ENCODE assay signal across 1 cellular context in genomic region chr1:10472220-10473144, GRCh38.
TF ChIP-seq lines count a peak whose summit lies in the region.

A gene with protein sequence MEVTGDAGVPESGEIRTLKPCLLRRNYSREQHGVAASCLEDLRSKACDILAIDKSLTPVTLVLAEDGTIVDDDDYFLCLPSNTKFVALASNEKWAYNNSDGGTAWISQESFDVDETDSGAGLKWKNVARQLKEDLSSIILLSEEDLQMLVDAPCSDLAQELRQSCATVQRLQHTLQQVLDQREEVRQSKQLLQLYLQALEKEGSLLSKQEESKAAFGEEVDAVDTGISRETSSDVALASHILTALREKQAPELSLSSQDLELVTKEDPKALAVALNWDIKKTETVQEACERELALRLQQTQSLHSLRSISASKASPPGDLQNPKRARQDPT (minus strand): TSS chr1:10472529. CDS start chr1:10472458, 71 bp downstream.

TF ChIP-seq in HEK293, 187 proteins besides CTCF, POLR2A, EP300 and RAD21 (continued from another document):
- no peak for TF ChIP-seq ZNF211 (tag by site-specific recombination; IDR thresholded peaks at IDR 0.05; ENCODE audit: low read depth)
- TF ChIP-seq ZNF426 (tag by site-specific recombination; IDR thresholded peaks at IDR 0.05) = no peak
- peak; percentile 70; the same call in 1 of the 2 replicates for TF ChIP-seq EGR2 (tag by site-specific recombination; IDR thresholded peaks at IDR 0.05; ENCODE audit: low read depth)
- no peak for TF ChIP-seq ZNF169 (tag by site-specific recombination; IDR thresholded peaks at IDR 0.05)
- TF ChIP-seq ZNF707 (tag by site-specific recombination; IDR thresholded peaks at IDR 0.05) = no peak
- no peak for TF ChIP-seq HOXA7 (CRISPR knock-in tag; IDR thresholded peaks at IDR 0.05; ENCODE audit: borderline replicate concordance)
- TF ChIP-seq YY2 (tag by site-specific recombination; IDR thresholded peaks at IDR 0.05) = peak; percentile 77
- TF ChIP-seq ZNF677 (tag by site-specific recombination; IDR thresholded peaks at IDR 0.05) = no peak
- TF ChIP-seq ZNF26 (tag by site-specific recombination; IDR thresholded peaks at IDR 0.05) = no peak
- peak; percentile 76 for TF ChIP-seq ZNF600 (tag by site-specific recombination; IDR thresholded peaks at IDR 0.05)
- TF ChIP-seq ZBTB21 (tag by site-specific recombination; IDR thresholded peaks at IDR 0.05) = no peak; the same call in 1 of the 2 replicates
- no peak for TF ChIP-seq ZNF514 (tag by site-specific recombination; IDR thresholded peaks at IDR 0.05)
- peak; percentile 85; the same call in 1 of the 2 replicates for TF ChIP-seq ZNF391 (tag by site-specific recombination; IDR thresholded peaks at IDR 0.05; ENCODE audit: borderline replicate concordance, low read depth)
- peak; percentile 69 for TF ChIP-seq SP7 (tag by site-specific recombination; IDR thresholded peaks at IDR 0.05)
- TF ChIP-seq ZNF544 (tag by site-specific recombination; IDR thresholded peaks at IDR 0.05) = no peak
- no peak for TF ChIP-seq HOXD13 (CRISPR knock-in tag; IDR thresholded peaks at IDR 0.05; ENCODE audit: borderline replicate concordance)
- TF ChIP-seq ZNF148 (tag by site-specific recombination; IDR thresholded peaks at IDR 0.05; ENCODE audit: borderline replicate concordance) = no peak
- no peak for TF ChIP-seq REST (tag by site-specific recombination; IDR thresholded peaks at IDR 0.05)
- TF ChIP-seq ZNF48 (tag by site-specific recombination; IDR thresholded peaks at IDR 0.05) = no peak
- TF ChIP-seq ZNF670 (tag by site-specific recombination; IDR thresholded peaks at IDR 0.05; ENCODE audit: low read depth) = no peak
- no peak for TF ChIP-seq ZNF416 (tag by site-specific recombination; IDR thresholded peaks at IDR 0.05)
- peak; percentile 91 for TF ChIP-seq ZBTB11 (tag by site-specific recombination; conservative IDR thresholded peaks at IDR 0.05; ENCODE audit: low read depth)
- 0 out of 2 replicates have a peak, but pooled peaks have one; percentile 51 for TF ChIP-seq SCRT2 (tag by site-specific recombination; IDR thresholded peaks at IDR 0.05)
- TF ChIP-seq, protein P1, sequence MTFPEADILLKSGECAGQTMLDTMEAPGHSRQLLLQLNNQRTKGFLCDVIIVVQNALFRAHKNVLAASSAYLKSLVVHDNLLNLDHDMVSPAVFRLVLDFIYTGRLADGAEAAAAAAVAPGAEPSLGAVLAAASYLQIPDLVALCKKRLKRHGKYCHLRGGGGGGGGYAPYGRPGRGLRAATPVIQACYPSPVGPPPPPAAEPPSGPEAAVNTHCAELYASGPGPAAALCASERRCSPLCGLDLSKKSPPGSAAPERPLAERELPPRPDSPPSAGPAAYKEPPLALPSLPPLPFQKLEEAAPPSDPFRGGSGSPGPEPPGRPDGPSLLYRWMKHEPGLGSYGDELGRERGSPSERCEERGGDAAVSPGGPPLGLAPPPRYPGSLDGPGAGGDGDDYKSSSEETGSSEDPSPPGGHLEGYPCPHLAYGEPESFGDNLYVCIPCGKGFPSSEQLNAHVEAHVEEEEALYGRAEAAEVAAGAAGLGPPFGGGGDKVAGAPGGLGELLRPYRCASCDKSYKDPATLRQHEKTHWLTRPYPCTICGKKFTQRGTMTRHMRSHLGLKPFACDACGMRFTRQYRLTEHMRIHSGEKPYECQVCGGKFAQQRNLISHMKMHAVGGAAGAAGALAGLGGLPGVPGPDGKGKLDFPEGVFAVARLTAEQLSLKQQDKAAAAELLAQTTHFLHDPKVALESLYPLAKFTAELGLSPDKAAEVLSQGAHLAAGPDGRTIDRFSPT (tag by site-specific recombination; IDR thresholded peaks at IDR 0.05) = no peak
- TF ChIP-seq ZNF202 (tag by site-specific recombination; IDR thresholded peaks at IDR 0.05; ENCODE audit: borderline replicate concordance) = no peak
- TF ChIP-seq ZFP37 (tag by site-specific recombination; IDR thresholded peaks at IDR 0.05) = 0 out of 2 replicates have a peak, but pooled peaks have one; percentile 36
- TF ChIP-seq ZNF529 (tag by site-specific recombination; IDR thresholded peaks at IDR 0.05; ENCODE audit: insufficient replicate concordance) = no peak
- no peak for TF ChIP-seq ZNF747 (tag by site-specific recombination; IDR thresholded peaks at IDR 0.05)
- TF ChIP-seq ZNF473 (tag by site-specific recombination; IDR thresholded peaks at IDR 0.05) = no peak
- peak; percentile 92 for TF ChIP-seq KLF8 (tag by site-specific recombination; IDR thresholded peaks at IDR 0.05)
- no peak for TF ChIP-seq ZNF214 (tag by site-specific recombination; IDR thresholded peaks at IDR 0.05; ENCODE audit: borderline replicate concordance)
- no peak for TF ChIP-seq ZFP41 (tag by site-specific recombination; IDR thresholded peaks at IDR 0.05; ENCODE audit: borderline replicate concordance)
- no peak for TF ChIP-seq ZNF16 (tag by site-specific recombination; IDR thresholded peaks at IDR 0.05; ENCODE audit: low read depth)
- TF ChIP-seq ZNF560 (tag by site-specific recombination; IDR thresholded peaks at IDR 0.05; ENCODE audit: borderline replicate concordance) = no peak
- no peak for TF ChIP-seq ZNF549 (tag by site-specific recombination; IDR thresholded peaks at IDR 0.05)
- TF ChIP-seq, protein P2, sequence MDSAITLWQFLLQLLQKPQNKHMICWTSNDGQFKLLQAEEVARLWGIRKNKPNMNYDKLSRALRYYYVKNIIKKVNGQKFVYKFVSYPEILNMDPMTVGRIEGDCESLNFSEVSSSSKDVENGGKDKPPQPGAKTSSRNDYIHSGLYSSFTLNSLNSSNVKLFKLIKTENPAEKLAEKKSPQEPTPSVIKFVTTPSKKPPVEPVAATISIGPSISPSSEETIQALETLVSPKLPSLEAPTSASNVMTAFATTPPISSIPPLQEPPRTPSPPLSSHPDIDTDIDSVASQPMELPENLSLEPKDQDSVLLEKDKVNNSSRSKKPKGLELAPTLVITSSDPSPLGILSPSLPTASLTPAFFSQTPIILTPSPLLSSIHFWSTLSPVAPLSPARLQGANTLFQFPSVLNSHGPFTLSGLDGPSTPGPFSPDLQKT (IDR thresholded peaks at IDR 0.05; ENCODE audit: borderline replicate concordance, low read depth, low read length) = no peak
- no peak for TF ChIP-seq ZFP3 (tag by site-specific recombination; IDR thresholded peaks at IDR 0.05; ENCODE audit: low read depth)
- no peak for TF ChIP-seq BCL6B (tag by site-specific recombination; IDR thresholded peaks at IDR 0.05)
- no peak for TF ChIP-seq ZNF274 (IDR thresholded peaks at IDR 0.05; ENCODE audit: low read length)
- TF ChIP-seq ZNF274 (tag by site-specific recombination; IDR thresholded peaks at IDR 0.05; ENCODE audit: borderline replicate concordance) = no peak
- no peak for TF ChIP-seq ZNF112 (tag by site-specific recombination; IDR thresholded peaks at IDR 0.05)
- no peak for TF ChIP-seq RBAK (tag by site-specific recombination; IDR thresholded peaks at IDR 0.05)
- no peak; the same call in 1 of the 2 replicates for TF ChIP-seq REPIN1 (tag by site-specific recombination; IDR thresholded peaks at IDR 0.05; ENCODE audit: low read depth)
- no peak for TF ChIP-seq ZNF580 (tag by site-specific recombination; IDR thresholded peaks at IDR 0.05)
